ENCODE assay signal across 32 cellular contexts in genomic region chr4:119479835-119480234, GRCh38.
"Had no signal": no experiment of that assay in that cellular context is flagged by ENCODE, and none has a peak within 500 bp of the region (broad histone marks: within the 10 kb centered on the region; RNA-seq: fewer than 3 reads in every experiment).

No MANE protein-coding gene starts in this region.

- H3K27me3 ChIP-seq: adrenal gland, body of pancreas, brain microvascular endothelial cell, breast epithelium had no signal

- ATAC-seq: activated CD8-positive, alpha-beta T cell treated with anti-CD3 and anti-CD28 coated beads for 36 hours; activated naive CD4-positive, alpha-beta T cell treated with anti-CD3 and anti-CD28 coated beads, Interleukin-2, amount 50 U/mL, for 72 hours; activated T-cell treated with anti-CD3 and anti-CD28 coated beads, Interleukin-2, amount 50 U/mL, for 4 hours; activated T-cell treated with anti-CD3 and anti-CD28 coated beads, Interleukin-2, amount 50 U/mL, for 72 hours; activated T-helper 17 cell treated with anti-CD3 and anti-CD28 coated beads, Interleukin-2, amount 50 U/mL, for 72 hours; body of pancreas had no signal

- DNase-seq: activated B cell treated with CpG ODN at 0.5 μM for 24 hours; activated CD4-positive, alpha-beta memory T cell treated with anti-CD3 and anti-CD28 coated beads for 36 hours; activated CD4-positive, alpha-beta T cell treated with anti-CD3 and anti-CD28 coated beads for 4 hours; activated CD4-positive, alpha-beta T cell treated with anti-CD3 and anti-CD28 coated beads, Interleukin-2, amount 10 ng/mL, durations not matched to agents 24 days and 14 days; activated CD4-positive, alpha-beta T cell treated with anti-CD3 and anti-CD28 coated beads, Interleukin-2, amount 50 U/mL, for 1 hour; activated CD4-positive, alpha-beta T cell treated with anti-CD3 and anti-CD28 coated beads, Interleukin-2, amount 50 U/mL, for 4 hours; activated CD4-positive, CD25-positive, alpha-beta regulatory T cell treated with anti-CD3 and anti-CD28 coated beads, Interleukin-2, amount 50 U/mL, for 72 hours; activated CD8-positive, alpha-beta memory T cell treated with anti-CD3 and anti-CD28 coated beads, Interleukin-2, amount 50 U/mL, for 4 hours; activated CD8-positive, alpha-beta T cell treated with anti-CD3 and anti-CD28 coated beads for 36 hours; activated effector memory CD4-positive, alpha-beta T cell treated with anti-CD3 and anti-CD28 coated beads, Interleukin-2, amount 50 U/mL, for 16 hours; activated gamma-delta T cell treated with Interleukin-2 at 50 U/mL for 16 hours; activated naive CD4-positive, alpha-beta T cell; activated naive CD4-positive, alpha-beta T cell treated with anti-CD3 and anti-CD28 coated beads for 36 hours; activated naive CD4-positive, alpha-beta T cell treated with anti-CD3 and anti-CD28 coated beads, Interleukin-2, amount 50 U/mL, for 16 hours; activated naive CD8-positive, alpha-beta T cell treated with anti-CD3 and anti-CD28 coated beads for 36 hours; activated T-cell treated with anti-CD3 and anti-CD28 coated beads for 4 hours; activated T-cell treated with anti-CD3 and anti-CD28 coated beads, Interleukin-2, amount 50 U/mL, for 1 hour; activated T-cell treated with anti-CD3 and anti-CD28 coated beads, Interleukin-2, amount 50 U/mL, for 4 hours; activated T-cell treated with anti-CD3 and anti-CD28 coated beads, Interleukin-2, amount 50 U/mL, for 72 hours; amniotic stem cell; aorta; body of pancreas; brain microvascular endothelial cell; central memory CD4-positive, alpha-beta T cell; T-helper 1 cell; T-helper 2 cell; T-helper 9 cell had no signal

- H3K4me3 ChIP-seq: adrenal gland, body of pancreas, breast epithelium had no signal

- H3K9me3 ChIP-seq: adrenal gland, body of pancreas, breast epithelium had no signal

- H3K36me3 ChIP-seq: adrenal gland, breast epithelium had no signal

- H3K27ac ChIP-seq: adrenal gland, body of pancreas, brain microvascular endothelial cell, breast epithelium, VCaP had no signal

- H3K4me1 ChIP-seq: adrenal gland, body of pancreas, breast epithelium had no signal
